18 cellular contexts compared by ENCODE assay signal in the genomic region with DNA sequence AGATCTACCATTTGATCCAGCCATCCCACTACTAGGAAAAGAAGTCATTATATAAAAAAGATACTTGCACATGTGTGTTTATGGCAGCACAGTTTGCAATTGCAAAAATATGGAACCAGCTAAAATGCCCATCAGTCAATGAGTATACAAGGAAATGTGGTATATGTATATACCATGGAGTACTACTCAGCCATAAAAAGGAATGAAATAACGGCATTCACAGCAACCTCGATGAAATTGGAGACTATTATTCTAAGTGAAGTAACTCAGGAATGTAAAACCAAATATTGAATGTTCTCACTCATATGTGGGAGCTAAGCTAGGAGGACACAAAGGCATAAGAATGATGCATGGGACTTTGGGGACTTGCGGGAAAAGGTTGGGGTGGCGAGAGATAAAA.
DNase-seq lines count a peak whose midpoint lies in the region; ATAC-seq, FAIRE-seq and TF ChIP-seq lines count a peak whose summit lies in the region.
"Had no signal": no experiment of that assay in that cellular context is flagged by ENCODE, and none has a peak within 500 bp of the region (broad histone marks: within the 10 kb centered on the region; RNA-seq: fewer than 3 reads in every experiment).

No MANE protein-coding gene starts in this region.

- POLR2A ChIA-PET in SK-N-SH (lab: Yijun Ruan, JAX): no interaction called here

- DNase-seq in SK-N-SH: no peak
- DNase-seq in HTR-8/SVneo (ENCODE audit: insufficient read length, low spot score): no peak
- DNase-seq in urothelium cell line (ENCODE audit: low spot score): no peak
- no peak for DNase-seq in pons (ENCODE audit: low spot score)
- DNase-seq: AML-193; Caco-2; Calu3; CD4-positive, alpha-beta T cell; CD8-positive, alpha-beta T cell; DMS79 treated with DMSO at 0.1 percent for 48 hours; GF-D8 had no signal

- WGBS in SK-N-SH (ENCODE audit: low lambda C conversion rate): 97% methylated on average over 4 of the region's 4 CpGs

- no peaks in the 10 kb centered on the region for H3K36me3 ChIP-seq in SK-N-SH (replicated peaks in 1 of 2; ENCODE audit: control insufficient read depth in 1 of 2, insufficient read depth in 2 of 2, low read length in 1 of 2)
- H3K36me3 ChIP-seq: BLaER1 treated with 17β-estradiol and CSF1 and Interleukin-3, amounts not matched to agents 10 nM and 100 nM had no signal

- no peak overlapping the region for H3K4me2 ChIP-seq in SK-N-SH
- H3K4me2 ChIP-seq: BLaER1 treated with 17β-estradiol and CSF1 and Interleukin-3, amounts not matched to agents 10 nM and 100 nM had no signal

- H3K4me3 ChIP-seq in SK-N-SH (ENCODE audit: low read depth in 2 of 2, low read length in 1 of 2): no peak overlapping the region
- H3K4me3 ChIP-seq: BLaER1 treated with 17β-estradiol and CSF1 and Interleukin-3, amounts not matched to agents 10 nM and 100 nM had no signal

- no peak overlapping the region for H2AFZ ChIP-seq in SK-N-SH (ENCODE audit: low read depth)

- ATAC-seq in SK-N-SH treated with all-trans-retinoic acid at 6 μM for 48 hours: no peak
- ATAC-seq in GM18870 (IDR thresholded peaks at IDR 0.05; ENCODE audit: unreplicated experiment): no peak
- ATAC-seq: CD8-positive, alpha-beta T cell had no signal

- TF ChIP-seq RAD21 in SK-N-SH (IDR thresholded peaks at IDR 0.05; ENCODE audit: low read length): no peak

- H4K20me1 ChIP-seq in SK-N-SH (ENCODE audit: insufficient read depth): no peaks in the 10 kb centered on the region
- H4K20me1 ChIP-seq: BLaER1 treated with 17β-estradiol and CSF1 and Interleukin-3, amounts not matched to agents 10 nM and 100 nM had no signal

- H3K9me2 ChIP-seq in SK-N-SH: no peaks in the 10 kb centered on the region

- H3K79me2 ChIP-seq in SK-N-SH (ENCODE audit: insufficient read depth): no peaks in the 10 kb centered on the region

- H3F3A ChIP-seq in SK-N-SH (replicated peaks; ENCODE audit: insufficient read depth): no peaks in the 10 kb centered on the region

- H3K27ac ChIP-seq in SK-N-SH (ENCODE audit: low read depth in 2 of 2, low read length in 1 of 2): no peak overlapping the region
- H3K27ac ChIP-seq: 22Rv1; BLaER1 treated with 17β-estradiol and CSF1 and Interleukin-3, amounts not matched to agents 10 nM and 100 nM; C4-2B had no signal

- TF ChIP-seq EP300 in SK-N-SH (IDR thresholded peaks at IDR 0.05; ENCODE audit: borderline replicate concordance in 1 of 2, low read depth in 1 of 2, low read length in 1 of 2): no peak

- H3K9me3 ChIP-seq in SK-N-SH: no peaks in the 10 kb centered on the region
- H3K9me3 ChIP-seq: Caco-2 had no signal

- TF ChIP-seq CTCF in SK-N-SH (IDR thresholded peaks at IDR 0.05): no peak

- FAIRE-seq in HTR-8/SVneo (lab: Jason Lieb, UNC): peak; percentile 79
- FAIRE-seq in urothelium cell line (lab: Jason Lieb, UNC): peak; percentile 62
- FAIRE-seq: D721Med, GM12891 had no signal

- no peaks in the 10 kb centered on the region for H3K27me3 ChIP-seq in SK-N-SH (ENCODE audit: insufficient read depth)
- H3K27me3 ChIP-seq: BLaER1 treated with 17β-estradiol and CSF1 and Interleukin-3, amounts not matched to agents 10 nM and 100 nM had no signal

- no peaks in the 10 kb centered on the region for H3K4me1 ChIP-seq in SK-N-SH (ENCODE audit: control insufficient read depth in 1 of 2, insufficient read depth in 2 of 2, low read depth in 1 of 2, low read length in 1 of 2)
- H3K4me1 ChIP-seq: BLaER1 treated with 17β-estradiol and CSF1 and Interleukin-3, amounts not matched to agents 10 nM and 100 nM had no signal

- H3K9ac ChIP-seq in SK-N-SH: no peak overlapping the region
- H3K9ac ChIP-seq: BLaER1 treated with 17β-estradiol and CSF1 and Interleukin-3, amounts not matched to agents 10 nM and 100 nM had no signal

- CTCF ChIA-PET in SK-N-SH (lab: Yijun Ruan, JAX): no interaction called here

TF ChIP-seq in SK-N-SH treated with all-trans-retinoic acid at 6 μM for 48 hours, 23 proteins besides CTCF, POLR2A, EP300 and RAD21:
- TF ChIP-seq, protein P1, sequence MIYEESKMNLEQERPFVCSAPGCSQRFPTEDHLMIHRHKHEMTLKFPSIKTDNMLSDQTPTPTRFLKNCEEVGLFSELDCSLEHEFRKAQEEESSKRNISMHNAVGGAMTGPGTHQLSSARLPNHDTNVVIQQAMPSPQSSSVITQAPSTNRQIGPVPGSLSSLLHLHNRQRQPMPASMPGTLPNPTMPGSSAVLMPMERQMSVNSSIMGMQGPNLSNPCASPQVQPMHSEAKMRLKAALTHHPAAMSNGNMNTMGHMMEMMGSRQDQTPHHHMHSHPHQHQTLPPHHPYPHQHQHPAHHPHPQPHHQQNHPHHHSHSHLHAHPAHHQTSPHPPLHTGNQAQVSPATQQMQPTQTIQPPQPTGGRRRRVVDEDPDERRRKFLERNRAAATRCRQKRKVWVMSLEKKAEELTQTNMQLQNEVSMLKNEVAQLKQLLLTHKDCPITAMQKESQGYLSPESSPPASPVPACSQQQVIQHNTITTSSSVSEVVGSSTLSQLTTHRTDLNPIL (CRISPR knock-in tag; IDR thresholded peaks at IDR 0.05; ENCODE audit: low read depth): no peak
- TF ChIP-seq ZNF70 (CRISPR knock-in tag; IDR thresholded peaks at IDR 0.05): no peak
- TF ChIP-seq, protein P2, sequence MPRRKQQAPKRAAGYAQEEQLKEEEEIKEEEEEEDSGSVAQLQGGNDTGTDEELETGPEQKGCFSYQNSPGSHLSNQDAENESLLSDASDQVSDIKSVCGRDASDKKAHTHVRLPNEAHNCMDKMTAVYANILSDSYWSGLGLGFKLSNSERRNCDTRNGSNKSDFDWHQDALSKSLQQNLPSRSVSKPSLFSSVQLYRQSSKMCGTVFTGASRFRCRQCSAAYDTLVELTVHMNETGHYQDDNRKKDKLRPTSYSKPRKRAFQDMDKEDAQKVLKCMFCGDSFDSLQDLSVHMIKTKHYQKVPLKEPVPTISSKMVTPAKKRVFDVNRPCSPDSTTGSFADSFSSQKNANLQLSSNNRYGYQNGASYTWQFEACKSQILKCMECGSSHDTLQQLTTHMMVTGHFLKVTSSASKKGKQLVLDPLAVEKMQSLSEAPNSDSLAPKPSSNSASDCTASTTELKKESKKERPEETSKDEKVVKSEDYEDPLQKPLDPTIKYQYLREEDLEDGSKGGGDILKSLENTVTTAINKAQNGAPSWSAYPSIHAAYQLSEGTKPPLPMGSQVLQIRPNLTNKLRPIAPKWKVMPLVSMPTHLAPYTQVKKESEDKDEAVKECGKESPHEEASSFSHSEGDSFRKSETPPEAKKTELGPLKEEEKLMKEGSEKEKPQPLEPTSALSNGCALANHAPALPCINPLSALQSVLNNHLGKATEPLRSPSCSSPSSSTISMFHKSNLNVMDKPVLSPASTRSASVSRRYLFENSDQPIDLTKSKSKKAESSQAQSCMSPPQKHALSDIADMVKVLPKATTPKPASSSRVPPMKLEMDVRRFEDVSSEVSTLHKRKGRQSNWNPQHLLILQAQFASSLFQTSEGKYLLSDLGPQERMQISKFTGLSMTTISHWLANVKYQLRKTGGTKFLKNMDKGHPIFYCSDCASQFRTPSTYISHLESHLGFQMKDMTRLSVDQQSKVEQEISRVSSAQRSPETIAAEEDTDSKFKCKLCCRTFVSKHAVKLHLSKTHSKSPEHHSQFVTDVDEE (CRISPR knock-in tag; IDR thresholded peaks at IDR 0.05): no peak
- TF ChIP-seq ISL1 (CRISPR knock-in tag; IDR thresholded peaks at IDR 0.05): no peak
- TF ChIP-seq PPARA (CRISPR knock-in tag; IDR thresholded peaks at IDR 0.05; ENCODE audit: borderline replicate concordance): no peak
- TF ChIP-seq ZNF8 (CRISPR knock-in tag; IDR thresholded peaks at IDR 0.05): 0 out of 2 replicates have a peak, but pooled peaks have one; percentile 7
- TF ChIP-seq GLIS3 (CRISPR knock-in tag; IDR thresholded peaks at IDR 0.05): no peak

TF ChIP-seq in SK-N-SH, 30 proteins besides CTCF, POLR2A, EP300 and RAD21:
- TF ChIP-seq GABPA (IDR thresholded peaks at IDR 0.05; ENCODE audit: low read depth) (no peak), CHD2 (IDR thresholded peaks at IDR 0.05; ENCODE audit: low read length, partially characterized antibody) (no peak), FOXJ3 (CRISPR knock-in tag; IDR thresholded peaks at IDR 0.05) (no peak), SMC3 (IDR thresholded peaks at IDR 0.05; ENCODE audit: low read depth, low read length) (no peak), TAF1 (IDR thresholded peaks at IDR 0.05; ENCODE audit: borderline replicate concordance, low read depth, low read length) (no peak), NRF1 (IDR thresholded peaks at IDR 0.05; ENCODE audit: low read depth, low read length) (no peak), MXI1 (IDR thresholded peaks at IDR 0.05; ENCODE audit: low read depth, low read length) (no peak), MEF2A (IDR thresholded peaks at IDR 0.05; ENCODE audit: borderline replicate concordance, low read depth) (no peak)
- TF ChIP-seq, protein P3, sequence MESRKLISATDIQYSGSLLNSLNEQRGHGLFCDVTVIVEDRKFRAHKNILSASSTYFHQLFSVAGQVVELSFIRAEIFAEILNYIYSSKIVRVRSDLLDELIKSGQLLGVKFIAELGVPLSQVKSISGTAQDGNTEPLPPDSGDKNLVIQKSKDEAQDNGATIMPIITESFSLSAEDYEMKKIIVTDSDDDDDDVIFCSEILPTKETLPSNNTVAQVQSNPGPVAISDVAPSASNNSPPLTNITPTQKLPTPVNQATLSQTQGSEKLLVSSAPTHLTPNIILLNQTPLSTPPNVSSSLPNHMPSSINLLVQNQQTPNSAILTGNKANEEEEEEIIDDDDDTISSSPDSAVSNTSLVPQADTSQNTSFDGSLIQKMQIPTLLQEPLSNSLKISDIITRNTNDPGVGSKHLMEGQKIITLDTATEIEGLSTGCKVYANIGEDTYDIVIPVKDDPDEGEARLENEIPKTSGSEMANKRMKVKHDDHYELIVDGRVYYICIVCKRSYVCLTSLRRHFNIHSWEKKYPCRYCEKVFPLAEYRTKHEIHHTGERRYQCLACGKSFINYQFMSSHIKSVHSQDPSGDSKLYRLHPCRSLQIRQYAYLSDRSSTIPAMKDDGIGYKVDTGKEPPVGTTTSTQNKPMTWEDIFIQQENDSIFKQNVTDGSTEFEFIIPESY (IDR thresholded peaks at IDR 0.05; ENCODE audit: borderline replicate concordance, low read depth): no peak
- TF ChIP-seq, protein P4, sequence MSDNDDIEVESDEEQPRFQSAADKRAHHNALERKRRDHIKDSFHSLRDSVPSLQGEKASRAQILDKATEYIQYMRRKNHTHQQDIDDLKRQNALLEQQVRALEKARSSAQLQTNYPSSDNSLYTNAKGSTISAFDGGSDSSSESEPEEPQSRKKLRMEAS (IDR thresholded peaks at IDR 0.05; ENCODE audit: low read depth): no peak
